8 cellular contexts compared by ENCODE assay signal in genomic region chr5:159097461-159098284, GRCh38. TPM values are rescaled to one million over a fixed set of nuclear protein-coding genes. Genes with fewer than 3 reads are reported as not detected.
A peak's percentile ranks its signal among the peaks of the same experiment; 100 is the strongest.
DNase-seq lines count a peak whose midpoint lies in the region; ATAC-seq and TF ChIP-seq lines count a peak whose summit lies in the region.

No MANE protein-coding gene starts in this region.

- H3K27me3 ChIP-seq in psoas muscle (ENCODE audit: insufficient read depth in 3 of 3, low read length in 2 of 3): peaks cover 4 to 61% (median 25%) of the 10 kb centered on the region in 3 donors
- H3K27me3 ChIP-seq in trophoblast cell (ENCODE audit: insufficient read depth, low read length): peaks cover 57% of the 10 kb centered on the region

- 1 to 4% (median 3%) methylated on average over 35 of the region's 35 CpGs for WGBS in psoas muscle, 3 donors
- WGBS in trophoblast cell (ENCODE audit: extremely low coverage, insufficient coverage, insufficient read length): no CpG with 5 or more reads among the region's 35 CpGs

- H3K27ac ChIP-seq in SK-N-MC: no peak overlapping the region
- H3K27ac ChIP-seq in psoas muscle: peak overlapping the region; percentile 74
- no peak overlapping the region for H3K27ac ChIP-seq in trophoblast cell (ENCODE audit: low read depth, low read length)

- ATAC-seq in psoas muscle: no peak

- H3K79me1 ChIP-seq in trophoblast cell (ENCODE audit: low read length): no peaks in the 10 kb centered on the region

- H3K79me2 ChIP-seq in trophoblast cell (ENCODE audit: control insufficient read depth, insufficient read depth, low read length, poor library complexity): no peaks in the 10 kb centered on the region

- H2BK12ac ChIP-seq in trophoblast cell (ENCODE audit: low read length): no peak overlapping the region

- H3K4me2 ChIP-seq in trophoblast cell (ENCODE audit: low read length): no peak overlapping the region

- no peak overlapping the region for H4K8ac ChIP-seq in trophoblast cell (ENCODE audit: low read depth, low read length)

- H3K9me3 ChIP-seq in SK-N-MC (ENCODE audit: low read depth, low read length): no peaks in the 10 kb centered on the region
- no peaks in the 10 kb centered on the region for H3K9me3 ChIP-seq in psoas muscle
- peaks cover 3% of the 10 kb centered on the region for H3K9me3 ChIP-seq in trophoblast cell (ENCODE audit: insufficient read depth, low read depth, low read length)

- H3K4me1 ChIP-seq in psoas muscle: no peaks in the 10 kb centered on the region
- peaks cover 5 to 10% of the 10 kb centered on the region in 2 experiments for H3K4me1 ChIP-seq in trophoblast cell (ENCODE audit: control insufficient read depth in 1 of 2, insufficient read depth in 2 of 2, low read length in 2 of 2)

- no peak overlapping the region for H4K91ac ChIP-seq in trophoblast cell (ENCODE audit: low read depth, low read length)

- H3K14ac ChIP-seq in trophoblast cell (ENCODE audit: low read length): no peak overlapping the region

- no peak overlapping the region for H3K4ac ChIP-seq in trophoblast cell (ENCODE audit: low read depth, low read length)

- peak; percentile 23 for DNase-seq in activated T-cell treated with anti-CD3 and anti-CD28 coated beads, Interleukin-2, amount 50 U/mL, for 1 hour
- DNase-seq in activated T-cell treated with anti-CD3 and anti-CD28 coated beads for 4 hours (no peak), SK-N-MC (ENCODE audit: low read depth, low spot score) (no peak), fibroblast of mammary gland (ENCODE audit: low read depth) (peak; percentile 62), psoas muscle (peak; percentile 51 to 62), trophoblast cell (no peak), KG1 (lab: John Stamatoyannopoulos, UW) (no peak), OCI-M2 (lab: John Stamatoyannopoulos, UW; ENCODE audit: unreplicated experiment) (no peak)

- no peaks in the 10 kb centered on the region for H3K36me3 ChIP-seq in SK-N-MC (ENCODE audit: insufficient read depth, low read length)
- no peaks in the 10 kb centered on the region for H3K36me3 ChIP-seq in psoas muscle (ENCODE audit: insufficient read depth in 1 of 2, low read depth in 1 of 2)
- no peaks in the 10 kb centered on the region for H3K36me3 ChIP-seq in trophoblast cell (ENCODE audit: control insufficient read depth in 1 of 2, insufficient read depth in 2 of 2, low read length in 2 of 2)

- H3K9ac ChIP-seq in SK-N-MC (ENCODE audit: insufficient read length) (peak overlapping the region; percentile 85), trophoblast cell (ENCODE audit: low read length) (no peak overlapping the region)

- H2AK5ac ChIP-seq in trophoblast cell (ENCODE audit: low read length): no peak overlapping the region

- H2BK5ac ChIP-seq in trophoblast cell (ENCODE audit: low read depth, low read length, poor library complexity): no peak overlapping the region

- H3K4me3 ChIP-seq in SK-N-MC: peak overlapping the region; percentile 93
- H3K4me3 ChIP-seq in fibroblast of mammary gland (ENCODE audit: control insufficient read depth, low read depth, low read length): peak overlapping the region; percentile 75
- H3K4me3 ChIP-seq in psoas muscle: peak overlapping the region; percentile 71
- H3K4me3 ChIP-seq in trophoblast cell (ENCODE audit: low read depth, low read length): no peak overlapping the region

- intact Hi-C loops in psoas muscle (cut with DNase I): loop anchor here in 1 of 2 donors (5.0 kb wide), 1 partner anchor 45 kb away; no protein-coding TSS in a partner anchor

- H3K23ac ChIP-seq in trophoblast cell (ENCODE audit: low read length): no peak overlapping the region

- no peak overlapping the region for H2BK120ac ChIP-seq in trophoblast cell (ENCODE audit: insufficient read depth, low read length, poor library complexity)

- H4K12ac ChIP-seq in trophoblast cell (ENCODE audit: low read depth, low read length): no peak overlapping the region

- no peak for TF ChIP-seq CTCF in fibroblast of mammary gland (conservative IDR thresholded peaks at IDR 0.05; ENCODE audit: control insufficient read depth, insufficient read depth, low read depth, low read length)
- no peak for TF ChIP-seq CTCF in psoas muscle (IDR thresholded peaks at IDR 0.05)

- H2AFZ ChIP-seq in trophoblast cell (ENCODE audit: insufficient read depth, low read length, poor library complexity): no peak overlapping the region

- no peak overlapping the region for H3K18ac ChIP-seq in trophoblast cell (ENCODE audit: low read length)

RNA-seq across cellular contexts. Expression of gene EBF1, which starts 2.0 kb away (rescaled TPM):
- total RNA-seq in psoas muscle: 10 to 100 TPM in 1 of 4 donors, 1 to 10 TPM in 3; 4.5 to 13.2 (median 6.0) TPM
- polyA plus RNA-seq in psoas muscle: 1 to 10 TPM; 1.8 to 2.5 (median 2.4) TPM
- polyA plus RNA-seq in trophoblast cell (2013): not detected in 2 replicates

Comparison
In these comparisons a context has a peak if more than half of its experiments do, and no peak if none do; other contexts are left out.
1. DNase-seq: peak in activated T-cell treated with anti-CD3 and anti-CD28 coated beads, Interleukin-2, amount 50 U/mL, for 1 hour (single experiment), fibroblast of mammary gland (single experiment) and psoas muscle (2 of 2); none in activated T-cell treated with anti-CD3 and anti-CD28 coated beads for 4 hours (single experiment), SK-N-MC (single experiment), trophoblast cell (0 of 2), KG1 (single experiment) and OCI-M2 (single experiment).